ENCODE assay signal across 15 cellular contexts in genomic region chr12:58247633-58248032, GRCh38.
DNase-seq lines count a peak whose midpoint lies in the region; ATAC-seq and TF ChIP-seq lines count a peak whose summit lies in the region.
"Had no signal": no experiment of that assay in that cellular context is flagged by ENCODE, and none has a peak within 500 bp of the region (broad histone marks: within the 10 kb centered on the region; RNA-seq: fewer than 3 reads in every experiment).

No MANE protein-coding gene starts in this region.

- H3K27ac Mint-ChIP-seq in neural progenitor cell, result no peak overlapping the region
- H3K27ac Mint-ChIP-seq: activated CD8-positive, alpha-beta T cell treated with anti-CD3 and anti-CD28 coated beads, Interleukin-2, amount 10 ng/mL, durations not matched to agents 7 days and 5 days had no signal

- H3K36me3 Mint-ChIP-seq in neural progenitor cell, result no peaks in the 10 kb centered on the region

- no peak overlapping the region for H3K4me2 ChIP-seq in neural progenitor cell

- no peak overlapping the region for H3K9ac ChIP-seq in neural progenitor cell
- H3K9ac ChIP-seq: parathyroid adenoma had no signal

- ATAC-seq in GM18502 (IDR thresholded peaks at IDR 0.05; ENCODE audit: poor library complexity, unreplicated experiment) (no peak), left ventricle myocardium superior (no peak), HG02588 (IDR thresholded peaks at IDR 0.05; ENCODE audit: unreplicated experiment) (no peak)
- ATAC-seq: activated CD8-positive, alpha-beta T cell treated with anti-CD3 and anti-CD28 coated beads, Interleukin-2, amount 10 ng/mL, durations not matched to agents 7 days and 5 days; upper lobe of right lung had no signal

- intact Hi-C loops in left ventricle myocardium superior (cut with micrococcal nuclease), result no loop called here

- peaks cover 5% of the 10 kb centered on the region for H3K9me3 Mint-ChIP-seq in neural progenitor cell

- H3F3A ChIP-seq in neural progenitor cell (ENCODE audit: low read depth), result no peaks in the 10 kb centered on the region

- no peaks in the 10 kb centered on the region for H3K27me3 ChIP-seq in neural progenitor cell
- H3K27me3 ChIP-seq: upper lobe of right lung had no signal

- H4K20me1 ChIP-seq in neural progenitor cell (ENCODE audit: low read depth), result no peaks in the 10 kb centered on the region

- H3K4me3 ChIP-seq in LNCaP clone FGC (ENCODE audit: low read depth, low read length), result no peak overlapping the region
- no peak overlapping the region for H3K4me3 ChIP-seq in neural progenitor cell
- H3K4me3 ChIP-seq: upper lobe of right lung had no signal

- no peak overlapping the region for H3K4me3 Mint-ChIP-seq in neural progenitor cell
- H3K4me3 Mint-ChIP-seq: activated CD8-positive, alpha-beta T cell treated with anti-CD3 and anti-CD28 coated beads, Interleukin-2, amount 10 ng/mL, durations not matched to agents 7 days and 5 days had no signal

- no peak overlapping the region for H3K27ac ChIP-seq in neural progenitor cell
- H3K27ac ChIP-seq: parathyroid adenoma, upper lobe of right lung had no signal

- no peaks in the 10 kb centered on the region for H3K79me2 ChIP-seq in neural progenitor cell (ENCODE audit: low read depth)
- H3K79me2 ChIP-seq: parathyroid adenoma had no signal

- no peaks in the 10 kb centered on the region for H3K36me3 ChIP-seq in neural progenitor cell
- H3K36me3 ChIP-seq: upper lobe of right lung had no signal

- no peaks in the 10 kb centered on the region for H3K9me3 ChIP-seq in neural progenitor cell (ENCODE audit: low read depth)
- H3K9me3 ChIP-seq: upper lobe of right lung had no signal

- H3K4me1 Mint-ChIP-seq in neural progenitor cell, result peaks cover 18% of the 10 kb centered on the region

- TF ChIP-seq CTCF in LNCaP clone FGC (IDR thresholded peaks at IDR 0.05; ENCODE audit: control insufficient read depth, extremely low read depth, insufficient read depth) (peak; percentile 41), neural progenitor cell (IDR thresholded peaks at IDR 0.05) (peak; percentile 20)

- H3K4me1 ChIP-seq in neural progenitor cell, result peaks cover 13% of the 10 kb centered on the region
- H3K4me1 ChIP-seq: parathyroid adenoma, upper lobe of right lung had no signal

- DNase-seq in NCI-H146 (lab: John Stamatoyannopoulos, UW), result peak; percentile 24
- no peak for DNase-seq in NCI-H146 treated with DMSO at 0.1 percent for 48 hours (lab: John Stamatoyannopoulos, UW; ENCODE audit: unreplicated experiment)
- no peak for DNase-seq in LNCaP clone FGC (ENCODE audit: low read depth)
- DNase-seq in SW480 (ENCODE audit: low spot score), result peak; percentile 19
- DNase-seq in neural progenitor cell (ENCODE audit: low spot score), result peak; percentile 10
- DNase-seq in left ventricle myocardium superior, result no peak
- DNase-seq: activated CD8-positive, alpha-beta T cell treated with anti-CD3 and anti-CD28 coated beads, Interleukin-2, amount 10 ng/mL, durations not matched to agents 7 days and 5 days; activated naive CD4-positive, alpha-beta T cell; NCI-H187 treated with DMSO at 0.1 percent for 48 hours; stimulated activated CD8-positive, alpha-beta memory T cell treated with anti-CD3 and anti-CD28 coated beads, Interleukin-4, amount 100 ng/mL, for 48 hours; T-helper 2 cell; upper lobe of right lung had no signal

- no peak overlapping the region for H2AFZ ChIP-seq in neural progenitor cell (replicated peaks)
- H2AFZ ChIP-seq: parathyroid adenoma had no signal

- peaks cover 2% of the 10 kb centered on the region for H3K27me3 Mint-ChIP-seq in neural progenitor cell (ENCODE audit: insufficient read depth, low read depth)

Comparison
In these comparisons a context has a peak if more than half of its experiments do, and no peak if none do; other contexts are left out.
1. DNase-seq: peak in NCI-H146 (single experiment), SW480 (single experiment) and neural progenitor cell (single experiment); none in NCI-H146 treated with DMSO at 0.1 percent for 48 hours (single experiment), LNCaP clone FGC (single experiment) and left ventricle myocardium superior (single experiment).